ENCODE assay signal across 21 cellular contexts in the genomic region with DNA sequence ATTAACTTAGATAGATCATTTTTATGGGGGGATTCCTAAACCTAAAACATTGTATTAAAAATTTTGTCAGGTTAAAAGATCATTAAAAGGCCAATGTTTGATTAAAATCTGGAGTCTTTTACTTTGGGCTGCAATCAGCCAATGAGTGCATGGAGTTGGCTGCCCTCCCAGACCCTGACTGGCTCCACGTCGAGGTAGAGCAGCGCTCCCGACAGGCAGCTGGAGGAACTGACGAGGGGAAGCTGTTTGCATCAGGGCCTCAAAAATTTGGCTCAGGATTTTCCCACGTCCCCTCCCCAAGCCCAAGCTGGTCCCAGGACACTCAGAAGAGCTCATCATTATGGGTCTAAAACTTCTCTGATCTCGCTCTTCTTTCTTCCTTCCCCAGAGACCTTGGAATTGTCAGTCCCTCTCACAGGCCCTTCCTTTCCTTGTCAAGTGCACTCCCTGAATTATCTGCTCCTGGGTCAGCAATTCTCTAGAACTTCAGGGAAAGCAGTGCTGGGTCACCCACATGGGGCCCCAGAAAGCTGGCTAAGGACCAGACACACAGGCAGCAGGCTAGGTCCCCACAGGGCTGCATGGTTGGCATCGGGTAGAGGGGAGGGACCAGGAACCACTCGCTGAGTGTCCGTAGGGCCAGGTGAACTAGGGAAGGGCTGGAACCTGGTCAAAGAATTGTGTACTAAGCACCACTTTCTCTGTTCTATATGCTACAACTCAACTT.
DNase-seq lines count a peak whose midpoint lies in the region; ATAC-seq and TF ChIP-seq lines count a peak whose summit lies in the region.
"Had no signal": no experiment of that assay in that cellular context is flagged by ENCODE, and none has a peak within 500 bp of the region (broad histone marks: within the 10 kb centered on the region; RNA-seq: fewer than 3 reads in every experiment).

No MANE protein-coding gene starts in this region.

- H2BK5ac ChIP-seq in trophoblast cell (ENCODE audit: low read depth, low read length, poor library complexity) = no peak overlapping the region

- CTCF ChIA-PET in CD8-positive, alpha-beta memory T cell (lab: Charles Lee) = interaction anchor here (1.2 to 6.9 kb wide), 3 partner anchors 14 to 87 kb away, joined by 3 to 107 read pairs (median 7); no protein-coding TSS in a partner anchor

- H3K4me1 Mint-ChIP-seq in CD8-positive, alpha-beta memory T cell = peaks cover 67 to 95% (median 79%) of the 10 kb centered on the region in 3 donors
- H3K4me1 Mint-ChIP-seq in GM23338 = no peaks in the 10 kb centered on the region
- H3K4me1 Mint-ChIP-seq: mesothelial cell of epicardium had no signal

- peaks cover 4 to 43% (median 26%) of the 10 kb centered on the region in 3 donors for H3K36me3 Mint-ChIP-seq in CD8-positive, alpha-beta memory T cell
- no peaks in the 10 kb centered on the region for H3K36me3 Mint-ChIP-seq in GM23338 (ENCODE audit: low read depth)
- H3K36me3 Mint-ChIP-seq: mesothelial cell of epicardium had no signal

- no peaks in the 10 kb centered on the region for H3K79me2 ChIP-seq in GM23338 (replicated peaks; ENCODE audit: insufficient read depth)
- no peaks in the 10 kb centered on the region for H3K79me2 ChIP-seq in trophoblast cell (ENCODE audit: control insufficient read depth, insufficient read depth, low read length, poor library complexity)

- H2BK120ac ChIP-seq in trophoblast cell (ENCODE audit: insufficient read depth, low read length, poor library complexity) = no peak overlapping the region

- no peak overlapping the region for H2AK5ac ChIP-seq in trophoblast cell (ENCODE audit: low read length)

- H3K4me3 ChIP-seq in CD8-positive, alpha-beta memory T cell (ENCODE audit: low read length) = no peak overlapping the region
- H3K4me3 ChIP-seq in GM23338 = no peak overlapping the region
- no peak overlapping the region for H3K4me3 ChIP-seq in brain microvascular endothelial cell (ENCODE audit: low read depth, low read length)
- H3K4me3 ChIP-seq in right lobe of liver = no peak overlapping the region
- H3K4me3 ChIP-seq in trophoblast cell (ENCODE audit: low read depth, low read length) = no peak overlapping the region
- H3K4me3 ChIP-seq: gastrocnemius medialis, GM12878, SJSA1, uterus had no signal

- no peak for DNase-seq in CD8-positive, alpha-beta memory T cell
- DNase-seq in GM23338 (ENCODE audit: low spot score) (peak; percentile 80), brain microvascular endothelial cell (no peak), right lobe of liver (no peak), DMS53 (lab: John Stamatoyannopoulos, UW) (no peak), cerebellar nuclear complex (lab: John Stamatoyannopoulos, UW) (no peak), trophoblast cell (no peak)
- no peak for DNase-seq in activated CD4-positive, alpha-beta T cell treated with anti-CD3 and anti-CD28 coated beads, Interleukin-2, amount 50 U/mL, for 48 hours
- DNase-seq: DMS79; effector memory CD4-positive, alpha-beta T cell; gastrocnemius medialis; immature natural killer cell; KG1; NCI-H1417 treated with DMSO at 0.1 percent for 48 hours; nucleus accumbens; uterus had no signal

- in situ Hi-C loops in brain microvascular endothelial cell (cut with HindIII; ENCODE audit: low pct_ligation_motif_present, low sequenced_read_pairs) = no loop called here

- H3K27ac ChIP-seq in CD8-positive, alpha-beta memory T cell (ENCODE audit: low read depth, low read length) = no peak overlapping the region
- H3K27ac ChIP-seq in GM23338 (ENCODE audit: low read depth) = no peak overlapping the region
- no peak overlapping the region for H3K27ac ChIP-seq in brain microvascular endothelial cell
- no peak overlapping the region for H3K27ac ChIP-seq in right lobe of liver
- H3K27ac ChIP-seq in trophoblast cell (ENCODE audit: low read depth, low read length) = no peak overlapping the region
- H3K27ac ChIP-seq: gastrocnemius medialis, HL-60, SJSA1, uterus had no signal

- no peaks in the 10 kb centered on the region for H3K27me3 Mint-ChIP-seq in CD8-positive, alpha-beta memory T cell
- peaks cover 46% of the 10 kb centered on the region for H3K27me3 Mint-ChIP-seq in GM23338 (ENCODE audit: insufficient read depth, low read depth, poor library complexity)

- no peaks in the 10 kb centered on the region for H3K9me2 ChIP-seq in GM23338 (ENCODE audit: insufficient read depth)

- H4K20me1 ChIP-seq in GM23338 (replicated peaks; ENCODE audit: insufficient read depth) = peaks cover 4% of the 10 kb centered on the region; the same call in 1 of the 2 replicates

- no peak overlapping the region for H4K12ac ChIP-seq in trophoblast cell (ENCODE audit: low read depth, low read length)

- H3K79me1 ChIP-seq in trophoblast cell (ENCODE audit: low read length) = no peaks in the 10 kb centered on the region

- POLR2A ChIA-PET in CD8-positive, alpha-beta memory T cell (lab: Charles Lee) = interaction anchor here (0.5 to 0.6 kb wide), 2 partner anchors 15 to 356 kb away, joined by 4 to 8 read pairs; no protein-coding TSS in a partner anchor

- TF ChIP-seq POLR2A in right lobe of liver (IDR thresholded peaks at IDR 0.05) = no peak

- H3K4me2 ChIP-seq in GM23338 = no peak overlapping the region
- H3K4me2 ChIP-seq in trophoblast cell (ENCODE audit: low read length) = no peak overlapping the region

- H3K9me3 ChIP-seq in CD8-positive, alpha-beta memory T cell (ENCODE audit: low read length) = no peaks in the 10 kb centered on the region
- H3K9me3 ChIP-seq in right lobe of liver (no peaks in the 10 kb centered on the region), trophoblast cell (ENCODE audit: insufficient read depth, low read depth, low read length) (no peaks in the 10 kb centered on the region)
- H3K9me3 ChIP-seq: gastrocnemius medialis, SJSA1, uterus had no signal

- H4K8ac ChIP-seq in trophoblast cell (ENCODE audit: low read depth, low read length) = no peak overlapping the region

- 37% methylated on average over 8 of the region's 10 CpGs for WGBS in right lobe of liver (ENCODE audit: insufficient coverage, low coverage, low lambda C conversion rate, missing lambda C conversion rate)
- WGBS in trophoblast cell (ENCODE audit: extremely low coverage, insufficient coverage, insufficient read length) = no CpG with 5 or more reads among the region's 10 CpGs

- H3K14ac ChIP-seq in trophoblast cell (ENCODE audit: low read length) = no peak overlapping the region

- no peak overlapping the region for H2BK12ac ChIP-seq in trophoblast cell (ENCODE audit: low read length)

- H3K36me3 ChIP-seq in CD8-positive, alpha-beta memory T cell (ENCODE audit: insufficient read depth, low read length) = no peaks in the 10 kb centered on the region
- H3K36me3 ChIP-seq in GM23338 (ENCODE audit: insufficient read depth) (no peaks in the 10 kb centered on the region), brain microvascular endothelial cell (replicated peaks) (no peaks in the 10 kb centered on the region), right lobe of liver (no peaks in the 10 kb centered on the region), trophoblast cell (ENCODE audit: control insufficient read depth in 1 of 2, insufficient read depth in 2 of 2, low read length in 2 of 2) (no peaks in the 10 kb centered on the region)
- H3K36me3 ChIP-seq: gastrocnemius medialis, SJSA1, uterus had no signal

- intact Hi-C loops in right lobe of liver (cut with DNase I) = no loop called here

- no peaks in the 10 kb centered on the region for H3F3A ChIP-seq in GM23338 (replicated peaks; ENCODE audit: low read depth)

- peak; percentile 88 for ATAC-seq in GM23338
- peak in 3 of 4 donors; percentile 29 to 65 (median 37) for ATAC-seq in right lobe of liver
- ATAC-seq: gastrocnemius medialis, GM12878 had no signal

- H3K27me3 ChIP-seq in CD8-positive, alpha-beta memory T cell (ENCODE audit: insufficient read depth, low read length, poor library complexity, severe bottlenecking) = no peaks in the 10 kb centered on the region
- peaks cover 93% of the 10 kb centered on the region for H3K27me3 ChIP-seq in GM23338 (ENCODE audit: insufficient read depth)
- H3K27me3 ChIP-seq in brain microvascular endothelial cell (replicated peaks) = peaks cover 31% of the 10 kb centered on the region
- no peaks in the 10 kb centered on the region for H3K27me3 ChIP-seq in right lobe of liver
- peaks cover 4% of the 10 kb centered on the region for H3K27me3 ChIP-seq in trophoblast cell (ENCODE audit: insufficient read depth, low read length)
- H3K27me3 ChIP-seq: uterus had no signal

- peak overlapping the region in 7 of 8 donors; percentile 38 to 92 (median 80) for H3K27ac Mint-ChIP-seq in CD8-positive, alpha-beta memory T cell
- H3K27ac Mint-ChIP-seq in GM23338 = no peak overlapping the region
- H3K27ac Mint-ChIP-seq: mesothelial cell of epicardium; stimulated activated naive CD8-positive, alpha-beta T cell treated with anti-CD3 and anti-CD28 coated beads, Interleukin-15, Interleukin-2, amounts not matched to agents 100 ng/mL and 50 ng/mL, for 24 hours had no signal

- TF ChIP-seq CTCF in GM23338 (conservative IDR thresholded peaks at IDR 0.05; ENCODE audit: low read depth in 2 of 2) (peak; percentile 57 to 64), brain microvascular endothelial cell (IDR thresholded peaks at IDR 0.05; ENCODE audit: low read depth, low read length, missing control alignments) (peak; percentile 11), right lobe of liver (IDR thresholded peaks at IDR 0.05) (peak in 1 of 4 donors; percentile 34)

- H3K4me1 ChIP-seq in CD8-positive, alpha-beta memory T cell (ENCODE audit: insufficient read depth, low read length) = peaks cover 4% of the 10 kb centered on the region
- H3K4me1 ChIP-seq in GM23338 (ENCODE audit: insufficient read depth) (no peaks in the 10 kb centered on the region), right lobe of liver (peaks cover 0 to 5% (median 0%) of the 10 kb centered on the region in 4 donors), trophoblast cell (ENCODE audit: control insufficient read depth in 1 of 2, insufficient read depth in 2 of 2, low read length in 2 of 2) (no peaks in the 10 kb centered on the region)
- H3K4me1 ChIP-seq: gastrocnemius medialis, SJSA1, uterus had no signal

- no peak overlapping the region for H3K18ac ChIP-seq in trophoblast cell (ENCODE audit: low read length)

- peak overlapping the region in 2 of 7 donors; percentile 15 to 73 for H3K4me3 Mint-ChIP-seq in CD8-positive, alpha-beta memory T cell
- no peak overlapping the region for H3K4me3 Mint-ChIP-seq in GM23338
- H3K4me3 Mint-ChIP-seq: immature natural killer cell; mesothelial cell of epicardium; stimulated activated naive CD8-positive, alpha-beta T cell treated with anti-CD3 and anti-CD28 coated beads, Interleukin-15, Interleukin-2, amounts not matched to agents 100 ng/mL and 50 ng/mL, for 24 hours had no signal

- H3K9ac ChIP-seq in trophoblast cell (ENCODE audit: low read length) = no peak overlapping the region

- H4K91ac ChIP-seq in trophoblast cell (ENCODE audit: low read depth, low read length) = no peak overlapping the region

- H2AFZ ChIP-seq in GM23338 (no peak overlapping the region), trophoblast cell (ENCODE audit: insufficient read depth, low read length, poor library complexity) (no peak overlapping the region)

- H3K4ac ChIP-seq in trophoblast cell (ENCODE audit: low read depth, low read length) = no peak overlapping the region

- H3K9me3 Mint-ChIP-seq in CD8-positive, alpha-beta memory T cell = no peaks in the 10 kb centered on the region
- H3K9me3 Mint-ChIP-seq in GM23338 = no peaks in the 10 kb centered on the region; the same call in 2 of the 3 replicates
- H3K9me3 Mint-ChIP-seq: immature natural killer cell; mesothelial cell of epicardium; stimulated activated naive CD8-positive, alpha-beta T cell treated with anti-CD3 and anti-CD28 coated beads, Interleukin-15, Interleukin-2, amounts not matched to agents 100 ng/mL and 50 ng/mL, for 24 hours had no signal

- H3K23ac ChIP-seq in trophoblast cell (ENCODE audit: low read length) = no peak overlapping the region
